Comparison of ENCODE assay signal across 8 cellular contexts in genomic region chr4:4386736-4387392, GRCh38. TPM values are rescaled to one million over a fixed set of nuclear protein-coding genes. Genes with fewer than 3 reads are reported as not detected.
A peak's percentile ranks its signal among the peaks of the same experiment; 100 is the strongest.
DNase-seq lines count a peak whose midpoint lies in the region; ATAC-seq and TF ChIP-seq lines count a peak whose summit lies in the region.

TSS of gene NSG1 (plus strand) at chr4:4387102. CDS start at chr4:4387630, 528 bp downstream.

- peak within 1 kb of the TSS; percentile 65 for H2AFZ ChIP-seq in OCI-LY7 (ENCODE audit: low read length)

- WGBS in spleen, 5 donors, result 1 to 11% (median 1%) methylated on average over 18 to 87 of the region's 87 CpGs

- H3K9me3 ChIP-seq in OCI-LY7 (ENCODE audit: low read length) (no peaks in the 10 kb centered on the region), ascending aorta (no peaks in the 10 kb centered on the region), iPS-18c (ENCODE audit: control insufficient read depth, insufficient read depth, low read length) (no peaks in the 10 kb centered on the region), spleen (no peaks in the 10 kb centered on the region)

- H3K36me3 ChIP-seq in OCI-LY7 (ENCODE audit: insufficient read depth, low read length) (peaks cover 5% of the 10 kb centered on the region; the same call in 1 of the 2 replicates), ascending aorta (no peaks in the 10 kb centered on the region), spleen (no peaks in the 10 kb centered on the region)

- DNase-seq in G401 (ENCODE audit: low spot score), result peak; percentile 69
- peak; percentile 53 for DNase-seq in OCI-LY7 (ENCODE audit: low spot score)
- no peak for DNase-seq in ascending aorta (ENCODE audit: low spot score in 2 of 2)
- no peak for DNase-seq in spleen
- DNase-seq in NCI-H2107 treated with DMSO at 0.1 percent for 48 hours (lab: John Stamatoyannopoulos, UW; ENCODE audit: unreplicated experiment), result no peak

- no peaks in the 10 kb centered on the region for H3K9me2 ChIP-seq in OCI-LY7 (ENCODE audit: insufficient read depth, low read length)

- CTCF ChIA-PET in OCI-LY7 (lab: Charles Lee; ENCODE audit: unreplicated experiment), result no interaction called here

- no peaks in the 10 kb centered on the region for H4K20me1 ChIP-seq in OCI-LY7 (ENCODE audit: insufficient read depth, low read length)

- BruUV-seq in OCI-LY7 (replicated peaks; lab: Mats Ljungman, UMichigan), result no TSS peak

- no peaks in the 10 kb centered on the region for H3K79me2 ChIP-seq in OCI-LY7 (ENCODE audit: insufficient read depth, low read depth, low read length)

- ATAC-seq in GM19328 (IDR thresholded peaks at IDR 0.05; ENCODE audit: unreplicated experiment) (no peak), HG03025 (IDR thresholded peaks at IDR 0.05; ENCODE audit: low FRiP score, unreplicated experiment) (no peak)

- TF ChIP-seq POLR2A in spleen (IDR thresholded peaks at IDR 0.05), result no peak

- H3K4me2 ChIP-seq in OCI-LY7 (ENCODE audit: low read length), result peak within 1 kb of the TSS; percentile 72

- H3K4me3 ChIP-seq in OCI-LY7 (ENCODE audit: low read depth, low read length, poor library complexity, severe bottlenecking) (peak within 1 kb of the TSS; percentile 79), ascending aorta (peak within 1 kb of the TSS; percentile 42 to 60), iPS-18c (ENCODE audit: insufficient read depth, low read depth, low read length) (peak within 1 kb of the TSS; percentile 77), spleen (peak within 1 kb of the TSS; percentile 34 to 72 (median 44))

- TF ChIP-seq CTCF in OCI-LY7 (conservative IDR thresholded peaks at IDR 0.05; ENCODE audit: low read length) (no peak), ascending aorta (IDR thresholded peaks at IDR 0.05) (no peak), spleen (IDR thresholded peaks at IDR 0.05 in 8 of 11, conservative IDR thresholded peaks at IDR 0.05 in 3 of 11) (no peak)

- H3K27me3 ChIP-seq in ascending aorta, result peaks cover 9% of the 10 kb centered on the region
- H3K27me3 ChIP-seq in spleen (replicated peaks in 1 of 7), result peaks cover 11 to 95% (median 53%) of the 10 kb centered on the region in 7 donors

- H3K4me1 ChIP-seq in OCI-LY7 (ENCODE audit: insufficient read depth, low read length, poor library complexity, severe bottlenecking), result peaks cover 42% of the 10 kb centered on the region
- H3K4me1 ChIP-seq in ascending aorta, result peaks cover 4 to 8% of the 10 kb centered on the region in 2 donors
- H3K4me1 ChIP-seq in spleen, result peaks cover 20 to 38% (median 28%) of the 10 kb centered on the region in 6 donors

- in situ Hi-C loops in G401 (cut with HindIII; ENCODE audit: low sequenced_read_pairs), result no loop called here

- H3K27ac ChIP-seq in OCI-LY7 (ENCODE audit: low read depth, low read length, poor library complexity, severe bottlenecking) (peak within 1 kb of the TSS; percentile 54), ascending aorta (no peak within 1 kb of the TSS), spleen (no peak within 1 kb of the TSS)

- intact Hi-C loops in OCI-LY7 (cut with micrococcal nuclease; ENCODE audit: unreplicated experiment), result loop anchor here (2.0 kb wide), 1 partner anchor 42 kb away; no protein-coding TSS in a partner anchor
- intact Hi-C loops in ascending aorta (cut with DNase I), result no loop called here
- intact Hi-C loops in spleen (cut with DNase I; ENCODE audit: low total_unique reads), result no loop called here

- POLR2A ChIA-PET in OCI-LY7 (lab: Charles Lee), result interaction anchor here (0.7 to 1.4 kb wide), 4 partner anchors 9 to 103 kb away, joined by 3 to 4 read pairs (median 3); no protein-coding TSS in a partner anchor

RNA-seq across cellular contexts. Expression of gene NSG1, which starts in this region (rescaled TPM):
- 33.8 and 37.9 TPM in 2 replicates for total RNA-seq in G401 (2014; rRNA removed; shearing (Covaris generic))
- total RNA-seq in OCI-LY7 (2014; rRNA removed; shearing (Covaris generic)), result 28.8 and 38.8 TPM in 2 replicates
- total RNA-seq in OCI-LY7 (2022) (35.5 and 36.6 TPM in 2 replicates), ascending aorta (not detected), spleen (1 to 10 TPM in 6 of 7 donors, under 1 TPM in 1; 0.66 to 4.1 (median 1.9) TPM)
- under 1 TPM; 0.22 to 0.83 (median 0.26) TPM for polyA plus RNA-seq in spleen

Comparison
In these comparisons a context has a peak if more than half of its experiments do, and no peak if none do; other contexts are left out.
1. DNase-seq: peak in G401 (single experiment) and OCI-LY7 (single experiment); none in ascending aorta (0 of 2), spleen (single experiment) and NCI-H2107 treated with DMSO at 0.1 percent for 48 hours (single experiment).
2. Peak in every context shown above with its lines, with median percentiles within 50 percentile points of each other: H3K4me3 ChIP-seq.